ENCODE assay signal across 15 cellular contexts in the genomic region with DNA sequence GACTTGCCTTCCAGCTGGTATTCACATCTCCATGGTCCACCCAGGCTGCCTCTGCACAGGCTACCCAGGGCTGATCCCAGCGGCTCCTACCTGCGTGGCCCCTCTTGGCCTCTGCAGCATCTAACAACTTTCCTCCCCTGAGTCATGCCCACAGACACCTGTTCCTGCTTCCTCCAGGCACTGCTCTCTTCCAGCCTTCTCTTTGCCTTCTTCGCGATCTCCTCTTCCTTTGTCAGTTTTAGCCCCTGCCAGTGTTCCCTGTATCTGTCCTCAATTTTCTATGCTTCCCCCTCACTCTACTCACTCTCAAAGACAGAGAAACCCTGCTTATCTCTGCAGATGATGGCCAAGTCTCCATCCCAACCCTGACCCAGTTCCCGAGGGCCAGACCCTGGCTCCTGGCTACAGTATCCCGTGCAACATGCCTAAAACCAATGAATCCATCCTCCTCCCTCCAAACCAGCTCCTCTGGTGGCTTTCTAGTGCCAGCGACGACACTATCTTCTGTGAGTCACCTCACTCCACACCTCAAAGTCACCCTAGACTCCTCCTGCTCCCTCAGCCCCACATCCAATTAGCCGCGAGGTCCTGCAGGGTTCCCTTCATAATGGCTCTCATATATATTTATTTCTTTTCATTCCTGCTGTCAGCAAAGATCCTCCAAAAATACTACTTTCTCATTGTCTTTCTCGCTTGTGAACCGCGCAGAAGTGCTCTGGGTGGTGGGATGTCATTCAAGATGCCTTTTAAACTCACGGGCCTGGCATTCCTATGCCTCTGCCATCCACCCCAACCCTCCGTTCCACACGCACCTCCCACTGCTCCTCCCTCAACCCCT.
DNase-seq lines count a peak whose midpoint lies in the region; ATAC-seq and TF ChIP-seq lines count a peak whose summit lies in the region.
"Had no signal": no experiment of that assay in that cellular context is flagged by ENCODE, and none has a peak within 500 bp of the region (broad histone marks: within the 10 kb centered on the region; RNA-seq: fewer than 3 reads in every experiment).

No MANE protein-coding gene starts in this region.

- H3K36me3 Mint-ChIP-seq in brain, result no peaks in the 10 kb centered on the region

- H3K9me3 Mint-ChIP-seq in brain, result peaks cover 0 to 10% (median 0%) of the 10 kb centered on the region in 5 experiments

- no peak for TF ChIP-seq CTCF in brain (conservative IDR thresholded peaks at IDR 0.05)
- TF ChIP-seq CTCF in neutrophil (IDR thresholded peaks at IDR 0.05), result no peak

- no peak for ATAC-seq in GM21515 (IDR thresholded peaks at IDR 0.05; ENCODE audit: unreplicated experiment)
- ATAC-seq: activated naive CD4-positive, alpha-beta T cell treated with anti-CD3 and anti-CD28 coated beads, Interleukin-2, amount 50 U/mL, for 72 hours had no signal

- H3K27ac Mint-ChIP-seq in brain, result peak overlapping the region in 3 of 5 experiments; percentile 29 to 65 (median 61)

- peaks cover 3% of the 10 kb centered on the region for H3K27me3 Mint-ChIP-seq in brain

- no peak overlapping the region for H3K4me3 Mint-ChIP-seq in brain

- peaks cover 30 to 40% of the 10 kb centered on the region in 2 experiments for H3K4me1 ChIP-seq in neutrophil (ENCODE audit: control insufficient read depth in 1 of 2, insufficient read depth in 1 of 2, low read depth in 1 of 2, low read length in 1 of 2)
- H3K4me1 ChIP-seq: parathyroid adenoma had no signal

- peak overlapping the region; percentile 0 for H3K27ac ChIP-seq in neutrophil
- H3K27ac ChIP-seq: cardiac muscle cell, parathyroid adenoma had no signal

- DNase-seq in NCI-H2171 treated with DMSO at 0.1 percent for 48 hours (lab: John Stamatoyannopoulos, UW) (peak; percentile 24), NCI-H2171 (lab: John Stamatoyannopoulos, UW) (no peak), HT-29 (ENCODE audit: low spot score) (peak; percentile 50), HK-2 (ENCODE audit: unreplicated experiment) (no peak), foreskin melanocyte (no peak)
- DNase-seq: activated T-cell treated with anti-CD3 and anti-CD28 coated beads for 4 hours; hypothalamus; stimulated activated naive CD4-positive, alpha-beta T cell had no signal

- H3K27me3 ChIP-seq in neutrophil, result no peaks in the 10 kb centered on the region
- H3K27me3 ChIP-seq: cardiac muscle cell had no signal

- H3K4me3 ChIP-seq in neutrophil (ENCODE audit: low read depth in 1 of 2, low read length in 1 of 2), result no peak overlapping the region
- H3K4me3 ChIP-seq: cardiac muscle cell, smooth muscle cell had no signal

- peaks cover 17% of the 10 kb centered on the region for H3K4me1 Mint-ChIP-seq in brain

- H3K36me3 ChIP-seq in neutrophil, result no peaks in the 10 kb centered on the region
- H3K36me3 ChIP-seq: cardiac muscle cell had no signal

- no peaks in the 10 kb centered on the region for H3K9me3 ChIP-seq in neutrophil

Comparison
In these comparisons a context has a peak if more than half of its experiments do, and no peak if none do; other contexts are left out.
1. DNase-seq: peak in NCI-H2171 treated with DMSO at 0.1 percent for 48 hours (single experiment) and HT-29 (single experiment); none in NCI-H2171 (single experiment), HK-2 (single experiment) and foreskin melanocyte (single experiment).